8 cellular contexts compared by ENCODE assay signal in the genomic region with DNA sequence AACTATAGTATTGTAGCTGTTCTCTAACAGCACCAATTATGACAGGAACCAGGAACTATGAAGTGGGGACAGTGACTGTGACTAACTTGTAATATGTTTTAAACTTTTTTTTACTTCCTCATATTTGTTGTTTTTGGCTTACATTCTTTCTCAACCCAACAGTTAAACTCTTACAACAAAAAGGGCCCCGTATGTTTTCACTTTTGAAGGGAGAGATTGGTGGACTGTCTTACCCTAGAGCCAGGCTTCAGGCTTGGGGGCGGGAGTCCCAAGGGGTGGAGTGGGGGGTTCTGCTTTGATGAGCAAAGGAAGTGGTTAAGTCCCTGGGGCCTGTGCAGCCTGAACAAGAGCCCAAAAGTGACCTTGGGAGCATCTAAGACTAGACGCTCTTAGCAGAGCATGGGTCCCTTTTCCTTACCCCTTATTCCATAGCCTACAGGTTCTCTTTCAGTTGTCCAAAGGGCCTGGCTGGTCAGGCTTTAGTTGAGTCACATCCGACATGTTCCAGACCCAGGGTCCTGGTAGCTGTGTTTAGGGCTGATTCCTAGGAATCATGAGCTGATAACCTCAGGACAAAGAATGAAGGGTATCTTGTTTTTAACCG. TPM values are rescaled to one million over a fixed set of nuclear protein-coding genes. Genes with fewer than 3 reads are reported as not detected.
DNase-seq lines count a peak whose midpoint lies in the region; ATAC-seq and TF ChIP-seq lines count a peak whose summit lies in the region.

No MANE protein-coding gene starts in this region.

- CTCF ChIA-PET in CD4-positive, alpha-beta memory T cell (lab: Charles Lee; ENCODE audit: partially characterized antibody) = interaction anchor here (0.7 to 1.1 kb wide), 6 partner anchors 8 to 181 kb away, joined by 3 to 4 read pairs (median 4); partner anchors contain the start of gene STIM1
- CTCF ChIA-PET in activated CD8-positive, alpha-beta T cell treated with anti-CD3 and anti-CD28 coated beads for 36 hours (lab: Charles Lee) = interaction anchor here (1.0 to 3.0 kb wide), 3 partner anchors 39 to 91 kb away, joined by 3 to 13 read pairs (median 4); partner anchors contain the start of gene STIM1

- no peaks in the 10 kb centered on the region for H3K27me3 ChIP-seq in CD4-positive, alpha-beta memory T cell (ENCODE audit: insufficient read depth, low read length)
- H3K27me3 ChIP-seq in MG63 = no peaks in the 10 kb centered on the region

- H3K9me3 Mint-ChIP-seq in CD4-positive, alpha-beta memory T cell = no peaks in the 10 kb centered on the region
- no peaks in the 10 kb centered on the region for H3K9me3 Mint-ChIP-seq in activated CD8-positive, alpha-beta T cell treated with anti-CD3 and anti-CD28 coated beads for 36 hours
- H3K9me3 Mint-ChIP-seq in naive B cell = no peaks in the 10 kb centered on the region

- POLR2A ChIA-PET in CD4-positive, alpha-beta memory T cell (lab: Charles Lee; ENCODE audit: partially characterized antibody) = interaction anchor here (2.8 kb wide), 1 partner anchor 39 kb away, joined by 14 read pairs; the partner anchor contains the start of gene STIM1
- POLR2A ChIA-PET in activated CD8-positive, alpha-beta T cell treated with anti-CD3 and anti-CD28 coated beads for 36 hours (lab: Charles Lee) = interaction anchor here (0.9 to 2.4 kb wide), 3 partner anchors 9 to 19 kb away, joined by 3 to 9 read pairs (median 3); no protein-coding TSS in a partner anchor

- peaks cover 35 to 61% (median 47%) of the 10 kb centered on the region in 4 donors for H3K4me1 Mint-ChIP-seq in CD4-positive, alpha-beta memory T cell
- H3K4me1 Mint-ChIP-seq in activated CD8-positive, alpha-beta T cell treated with anti-CD3 and anti-CD28 coated beads for 36 hours (ENCODE audit: low read depth) = peaks cover 54% of the 10 kb centered on the region
- peaks cover 41 to 72% (median 63%) of the 10 kb centered on the region in 3 donors for H3K4me1 Mint-ChIP-seq in naive B cell

- H3K36me3 ChIP-seq in CD4-positive, alpha-beta memory T cell (ENCODE audit: insufficient read depth, low read length) = no peaks in the 10 kb centered on the region
- H3K36me3 ChIP-seq in MG63 = no peaks in the 10 kb centered on the region

- H3K4me3 ChIP-seq in CD4-positive, alpha-beta memory T cell (ENCODE audit: low read length in 2 of 2) = no peak overlapping the region
- H3K4me3 ChIP-seq in MG63 = no peak overlapping the region

- H3K27me3 Mint-ChIP-seq in CD4-positive, alpha-beta memory T cell = no peaks in the 10 kb centered on the region
- H3K27me3 Mint-ChIP-seq in activated CD8-positive, alpha-beta T cell treated with anti-CD3 and anti-CD28 coated beads for 36 hours = no peaks in the 10 kb centered on the region
- no peaks in the 10 kb centered on the region for H3K27me3 Mint-ChIP-seq in naive B cell

- peak overlapping the region in 5 of 8 donors; percentile 11 to 58 (median 15) for H3K4me3 Mint-ChIP-seq in CD4-positive, alpha-beta memory T cell
- H3K4me3 Mint-ChIP-seq in activated CD8-positive, alpha-beta T cell treated with anti-CD3 and anti-CD28 coated beads for 36 hours = no peak overlapping the region
- peak overlapping the region; percentile 31 to 89 (median 85) for H3K4me3 Mint-ChIP-seq in naive B cell

- H3K4me1 ChIP-seq in CD4-positive, alpha-beta memory T cell (ENCODE audit: insufficient read depth, low read length) = peaks cover 39% of the 10 kb centered on the region

- peak overlapping the region; percentile 3 to 75 (median 44) for H3K27ac Mint-ChIP-seq in CD4-positive, alpha-beta memory T cell
- peak overlapping the region; percentile 83 for H3K27ac Mint-ChIP-seq in activated CD8-positive, alpha-beta T cell treated with anti-CD3 and anti-CD28 coated beads for 36 hours
- peak overlapping the region; percentile 92 to 98 (median 97) for H3K27ac Mint-ChIP-seq in naive B cell

- intact Hi-C loops in CD4-positive, alpha-beta memory T cell (cut with micrococcal nuclease) = no loop called here
- intact Hi-C loops in activated CD8-positive, alpha-beta T cell treated with anti-CD3 and anti-CD28 coated beads for 36 hours (cut with micrococcal nuclease) = loop anchor here (5.0 kb wide), 1 partner anchor 37 kb away; the partner anchor contains the start of gene STIM1

- TF ChIP-seq CTCF in activated CD8-positive, alpha-beta T cell treated with anti-CD3 and anti-CD28 coated beads for 36 hours (IDR thresholded peaks at IDR 0.05) = no peak

- peaks cover 10 to 20% of the 10 kb centered on the region in 2 donors for H3K36me3 Mint-ChIP-seq in CD4-positive, alpha-beta memory T cell
- peaks cover 7% of the 10 kb centered on the region for H3K36me3 Mint-ChIP-seq in activated CD8-positive, alpha-beta T cell treated with anti-CD3 and anti-CD28 coated beads for 36 hours (ENCODE audit: low read depth)
- H3K36me3 Mint-ChIP-seq in naive B cell = no peaks in the 10 kb centered on the region

- DNase-seq in CD4-positive, alpha-beta memory T cell = no peak
- DNase-seq in GM19240 (ENCODE audit: insufficient read length, low spot score) (peak; percentile 56), naive B cell (peak; percentile 98), NCI-H1092 treated with DMSO at 0.1 percent for 48 hours (lab: John Stamatoyannopoulos, UW) (no peak), NCI-H187 treated with DMSO at 0.1 percent for 48 hours (lab: John Stamatoyannopoulos, UW) (no peak), MG63 (no peak)
- DNase-seq in activated CD8-positive, alpha-beta T cell treated with anti-CD3 and anti-CD28 coated beads for 36 hours = peak; percentile 55

- H3K9me3 ChIP-seq in CD4-positive, alpha-beta memory T cell (ENCODE audit: control insufficient read depth in 1 of 2, low read length in 2 of 2) = no peaks in the 10 kb centered on the region
- no peaks in the 10 kb centered on the region for H3K9me3 ChIP-seq in MG63

- ATAC-seq in HG03354 (IDR thresholded peaks at IDR 0.05; ENCODE audit: poor library complexity, severe bottlenecking, unreplicated experiment) (peak; percentile 98), naive B cell (ENCODE audit: low read depth in 2 of 2) (peak; percentile 96 to 97)
- ATAC-seq in activated CD8-positive, alpha-beta T cell treated with anti-CD3 and anti-CD28 coated beads for 36 hours = peak; percentile 92

- H3K27ac ChIP-seq in CD4-positive, alpha-beta memory T cell (ENCODE audit: low read depth, low read length) = no peak overlapping the region

RNA-seq across cellular contexts. Expression of gene STIM1, which starts 38.8 kb away (rescaled TPM):
- total RNA-seq in CD4-positive, alpha-beta memory T cell = 10 to 100 TPM; 87.1 to 87.4 TPM
- polyA plus RNA-seq in CD4-positive, alpha-beta memory T cell = 10 to 100 TPM; 27.7 to 43.8 TPM
- total RNA-seq in activated CD8-positive, alpha-beta T cell treated with anti-CD3 and anti-CD28 coated beads for 36 hours = 10 to 100 TPM; 60.8 to 61.4 TPM
- 10 to 100 TPM; 29.1 to 51.9 (median 35.0) TPM for polyA plus RNA-seq in naive B cell (ENCODE audit: low read depth in 6 of 6)
- 13.4 and 16.5 TPM in 2 replicates for total RNA-seq in MG63 (2014; rRNA removed; shearing (Covaris generic); ENCODE audit: low replicate concordance)

RNA-seq across cellular contexts. Expression of gene RHOG, which starts 53.5 kb away (rescaled TPM):
- total RNA-seq in CD4-positive, alpha-beta memory T cell = 100 to 1,000 TPM in 1 of 2 experiments, 10 to 100 TPM in 1; 99.4 to 103 TPM
- 100 to 1,000 TPM; 124 to 228 TPM for polyA plus RNA-seq in CD4-positive, alpha-beta memory T cell
- 100 to 1,000 TPM; 176 to 188 TPM for total RNA-seq in activated CD8-positive, alpha-beta T cell treated with anti-CD3 and anti-CD28 coated beads for 36 hours
- polyA plus RNA-seq in naive B cell (ENCODE audit: low read depth in 6 of 6) = 100 to 1,000 TPM in 5 of 6 donors, 10 to 100 TPM in 1; 88.9 to 144 (median 117) TPM
- 13.0 and 23.7 TPM in 2 replicates for total RNA-seq in MG63 (2014; rRNA removed; shearing (Covaris generic); ENCODE audit: low replicate concordance)

Comparison
In these comparisons a context has a peak if more than half of its experiments do, and no peak if none do; other contexts are left out.
1. DNase-seq: peak in GM19240 (single experiment), activated CD8-positive, alpha-beta T cell treated with anti-CD3 and anti-CD28 coated beads for 36 hours (single experiment) and naive B cell (single experiment); none in CD4-positive, alpha-beta memory T cell (0 of 5), NCI-H1092 treated with DMSO at 0.1 percent for 48 hours (single experiment), NCI-H187 treated with DMSO at 0.1 percent for 48 hours (single experiment) and MG63 (single experiment).
2. H3K27ac Mint-ChIP-seq: peak in every context shown above with its lines; median percentile 97 in naive B cell; 83 in activated CD8-positive, alpha-beta T cell treated with anti-CD3 and anti-CD28 coated beads for 36 hours; 44 in CD4-positive, alpha-beta memory T cell.
3. Peak in every context shown above with its lines, with median percentiles within 50 percentile points of each other: ATAC-seq.